ENCODE assay signal across 31 cellular contexts in the genomic region with DNA sequence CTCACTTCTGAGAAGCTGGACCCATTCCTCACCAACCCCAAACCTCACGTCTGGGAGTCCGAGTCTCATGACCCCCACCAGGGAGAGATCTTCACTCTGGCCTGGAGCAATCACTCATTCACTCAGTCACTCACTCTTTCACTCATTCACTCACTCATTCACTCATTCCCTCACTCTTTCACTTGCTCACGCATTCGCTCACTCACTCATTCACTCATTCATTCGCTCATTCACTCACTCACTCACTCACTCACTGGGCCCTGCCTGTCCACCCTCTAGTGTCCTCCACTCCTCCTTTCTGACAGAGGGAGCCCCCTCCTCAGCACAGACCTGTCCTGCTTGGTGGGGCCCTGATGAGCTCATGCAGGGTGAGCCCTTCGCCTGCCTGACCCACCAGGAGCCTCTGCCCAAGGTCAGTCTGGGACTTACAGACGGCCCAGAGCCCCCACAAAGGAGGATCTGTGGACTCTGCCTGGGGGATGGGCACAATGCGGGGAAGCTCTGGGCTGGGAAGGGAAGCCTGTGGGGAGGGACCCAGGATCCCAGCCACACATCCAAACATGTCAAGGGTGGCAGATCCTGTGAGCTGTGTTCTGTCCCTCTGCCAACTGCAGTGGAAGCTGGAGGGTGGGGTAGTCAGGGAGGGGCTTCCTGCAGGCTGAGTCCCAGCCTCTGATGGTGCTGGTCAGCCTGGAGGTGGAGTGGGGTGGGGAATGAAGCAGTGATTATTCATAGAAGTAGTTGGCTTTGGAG. TPM values are rescaled to one million over a fixed set of nuclear protein-coding genes. Genes with fewer than 3 reads are reported as not detected.
"Had no signal": no experiment of that assay in that cellular context is flagged by ENCODE, and none has a peak within 500 bp of the region (broad histone marks: within the 10 kb centered on the region; RNA-seq: fewer than 3 reads in every experiment).

No MANE protein-coding gene starts in this region.

- ATAC-seq: activated CD4-positive, alpha-beta T cell treated with anti-CD3 and anti-CD28 coated beads for 36 hours; activated CD8-positive, alpha-beta memory T cell treated with anti-CD3 and anti-CD28 coated beads, Interleukin-2, amount 10 ng/mL, durations not matched to agents 7 days and 5 days; activated CD8-positive, alpha-beta T cell treated with anti-CD3 and anti-CD28 coated beads, Interleukin-2, amount 10 ng/mL, durations not matched to agents 7 days and 5 days; activated T-cell treated with anti-CD3 and anti-CD28 coated beads, Interleukin-2, amount 50 U/mL, for 72 hours; body of pancreas; effector memory CD8-positive, alpha-beta T cell; gastrocnemius medialis; lower lobe of right lung; pancreas; stimulated activated naive B cell treated with anti-CD40 and anti-IgM and Interleukin-4, amounts not matched to agents 10 μg/mL and 1 μg/mL and 100 μg/mL, for 72 hours; upper lobe of right lung had no signal

- H3K36me3 ChIP-seq: cardiac muscle cell, gastrocnemius medialis, lower lobe of right lung, neutrophil, pancreas, prostate gland, stomach, suprapubic skin, tibial artery, upper lobe of right lung had no signal

- H3K27me3 ChIP-seq: cardiac muscle cell, gastrocnemius medialis, neutrophil, pancreas, upper lobe of right lung had no signal

- H3K9me3 ChIP-seq: body of pancreas, gastrocnemius medialis, lower lobe of right lung, neutrophil, pancreas, prostate gland, stomach, suprapubic skin, tibial artery, upper lobe of right lung had no signal

- H3K4me1 ChIP-seq: body of pancreas, gastrocnemius medialis, pancreas, prostate gland, upper lobe of right lung had no signal

- DNase-seq: activated CD4-positive, alpha-beta T cell treated with anti-CD3 and anti-CD28 coated beads for 36 hours; activated CD4-positive, CD25-positive, alpha-beta regulatory T cell; activated CD8-positive, alpha-beta memory T cell treated with anti-CD3 and anti-CD28 coated beads, Interleukin-2, amount 10 ng/mL, durations not matched to agents 7 days and 5 days; activated CD8-positive, alpha-beta T cell treated with anti-CD3 and anti-CD28 coated beads, Interleukin-2, amount 10 ng/mL, durations not matched to agents 7 days and 5 days; activated naive CD4-positive, alpha-beta T cell; activated T-cell treated with anti-CD3 and anti-CD28 coated beads, Interleukin-2, amount 50 U/mL, for 72 hours; aorta; body of pancreas; cortex of kidney; effector memory CD8-positive, alpha-beta T cell; erythroblast; gastrocnemius medialis; hypothalamus; immature natural killer cell; lower lobe of right lung; mesenchymal stem cell; retina; stimulated activated CD4-positive, alpha-beta T cell treated with anti-CD3 and anti-CD28 coated beads, Interleukin-15, amount 100 ng/mL, for 24 hours; stimulated activated CD4-positive, alpha-beta T cell treated with anti-CD3 and anti-CD28 coated beads, Interleukin-2, amount 100 ng/mL, for 24 hours; stimulated activated naive B cell treated with anti-CD40 and anti-IgM and Interleukin-4, amounts not matched to agents 10 μg/mL and 1 μg/mL and 100 μg/mL, for 72 hours; stomach; T-helper 1 cell; tibial artery; upper lobe of right lung had no signal

- H3K27ac ChIP-seq: body of pancreas, cardiac muscle cell, gastrocnemius medialis, lower lobe of right lung, neutrophil, pancreas, prostate gland, stomach, suprapubic skin, tibial artery, upper lobe of right lung had no signal

- H3K4me3 ChIP-seq: body of pancreas, cardiac muscle cell, gastrocnemius medialis, lower lobe of right lung, pancreas, prostate gland, stomach, suprapubic skin, tibial artery, upper lobe of right lung had no signal

RNA-seq across cellular contexts. Expression of a gene that starts 18.5 kb away (rescaled TPM):
- total RNA-seq: activated CD4-positive, alpha-beta T cell treated with anti-CD3 and anti-CD28 coated beads for 36 hours; activated CD8-positive, alpha-beta memory T cell treated with anti-CD3 and anti-CD28 coated beads, Interleukin-2, amount 10 ng/mL, durations not matched to agents 7 days and 5 days; activated T-cell treated with anti-CD3 and anti-CD28 coated beads, Interleukin-2, amount 50 U/mL, for 72 hours; gastrocnemius medialis; mononuclear cell had no signal
- polyA plus RNA-seq: immature natural killer cell had no signal

RNA-seq across cellular contexts. Expression of a gene that starts 30.8 kb away (rescaled TPM):
- total RNA-seq: activated CD4-positive, alpha-beta T cell treated with anti-CD3 and anti-CD28 coated beads for 36 hours; activated CD8-positive, alpha-beta memory T cell treated with anti-CD3 and anti-CD28 coated beads, Interleukin-2, amount 10 ng/mL, durations not matched to agents 7 days and 5 days; activated CD8-positive, alpha-beta T cell treated with anti-CD3 and anti-CD28 coated beads, Interleukin-2, amount 10 ng/mL, durations not matched to agents 7 days and 5 days; activated T-cell treated with anti-CD3 and anti-CD28 coated beads, Interleukin-2, amount 50 U/mL, for 72 hours; body of pancreas; gastrocnemius medialis; kidney; mononuclear cell; pancreas; suprapubic skin had no signal
- polyA plus RNA-seq: aorta, immature natural killer cell had no signal
